1 cellular context compared by ENCODE assay signal in the genomic region with DNA sequence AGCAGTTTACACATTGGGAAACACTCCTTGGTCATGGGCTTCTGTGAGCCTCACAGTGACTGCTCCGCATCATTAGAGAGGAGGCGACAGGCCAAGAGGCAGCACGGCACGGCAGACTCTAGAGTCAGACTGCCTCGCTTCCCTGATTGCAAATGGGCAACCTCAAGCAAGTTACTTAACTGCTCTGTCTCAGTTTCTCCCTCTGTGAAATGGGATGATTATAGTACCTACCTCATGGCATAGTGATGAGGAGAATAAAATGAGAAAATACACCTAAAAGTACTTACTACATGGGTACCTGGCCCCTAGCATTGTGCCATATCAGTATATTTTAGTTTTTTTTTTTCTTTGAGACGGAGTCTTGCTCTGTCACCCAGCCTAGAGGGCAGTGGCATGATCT.
TF ChIP-seq lines count a peak whose summit lies in the region.

No MANE protein-coding gene starts in this region.

TF ChIP-seq in HepG2, 621 proteins besides CTCF, POLR2A, EP300 and RAD21:
- no peak for TF ChIP-seq ZNF678 (CRISPR knock-in tag; IDR thresholded peaks at IDR 0.05)
- peak; percentile 78 for TF ChIP-seq ZNF629 (CRISPR knock-in tag; conservative IDR thresholded peaks at IDR 0.05)
TF ChIP-seq in HepG2: peak in this region for 1.
